ENCODE assay signal across 1 cellular context in genomic region chr11:113419426-113420003, GRCh38.
TF ChIP-seq lines count a peak whose summit lies in the region.

No MANE protein-coding gene starts in this region.

TF ChIP-seq in GM23338, 12 proteins besides CTCF, POLR2A, EP300 and RAD21 (continued from another document):
- no peak for TF ChIP-seq ZNF462 (CRISPR knock-in tag; IDR thresholded peaks at IDR 0.05)
- no peak for TF ChIP-seq ZNF331 (CRISPR knock-in tag; IDR thresholded peaks at IDR 0.05; ENCODE audit: low read depth)
- TF ChIP-seq ZNF114 (CRISPR knock-in tag; IDR thresholded peaks at IDR 0.05) = no peak
- TF ChIP-seq STAT1 (IDR thresholded peaks at IDR 0.05; ENCODE audit: unreplicated experiment) = no peak
- TF ChIP-seq ETS1 (IDR thresholded peaks at IDR 0.05) = no peak
- no peak for TF ChIP-seq REST (IDR thresholded peaks at IDR 0.05; ENCODE audit: unreplicated experiment)
- TF ChIP-seq EZH2 (IDR thresholded peaks at IDR 0.05; ENCODE audit: low read depth, unreplicated experiment) = no peak
